In the genomic region with DNA sequence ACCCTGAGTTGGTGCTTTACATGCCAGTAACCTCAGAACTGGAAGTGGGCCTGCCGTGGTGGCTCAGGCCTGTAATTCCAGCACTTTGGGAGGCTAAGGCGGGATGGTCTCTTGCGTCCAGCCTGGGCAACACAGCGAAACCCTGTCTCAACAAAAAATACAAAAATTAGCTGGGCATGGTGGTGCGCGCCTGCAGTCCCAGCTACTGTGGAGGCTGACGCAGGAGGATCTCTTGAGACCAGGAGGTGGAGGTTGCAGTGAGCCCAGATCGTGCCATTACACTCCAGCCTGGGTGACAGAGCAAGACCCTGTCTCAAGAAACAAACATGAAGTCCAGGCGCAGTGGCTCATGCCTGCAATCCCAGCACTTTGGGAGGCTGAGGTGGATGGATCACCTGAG, we compare ENCODE assay signal across 1 cellular context.
TF ChIP-seq lines count a peak whose summit lies in the region.

No MANE protein-coding gene starts in this region.

TF ChIP-seq in HepG2, 621 proteins besides CTCF, POLR2A, EP300 and RAD21:
- TF ChIP-seq FOXC1 (CRISPR knock-in tag; IDR thresholded peaks at IDR 0.05; ENCODE audit: borderline replicate concordance): peak; percentile 63; the same call in 1 of the 2 replicates
- TF ChIP-seq, protein P1, sequence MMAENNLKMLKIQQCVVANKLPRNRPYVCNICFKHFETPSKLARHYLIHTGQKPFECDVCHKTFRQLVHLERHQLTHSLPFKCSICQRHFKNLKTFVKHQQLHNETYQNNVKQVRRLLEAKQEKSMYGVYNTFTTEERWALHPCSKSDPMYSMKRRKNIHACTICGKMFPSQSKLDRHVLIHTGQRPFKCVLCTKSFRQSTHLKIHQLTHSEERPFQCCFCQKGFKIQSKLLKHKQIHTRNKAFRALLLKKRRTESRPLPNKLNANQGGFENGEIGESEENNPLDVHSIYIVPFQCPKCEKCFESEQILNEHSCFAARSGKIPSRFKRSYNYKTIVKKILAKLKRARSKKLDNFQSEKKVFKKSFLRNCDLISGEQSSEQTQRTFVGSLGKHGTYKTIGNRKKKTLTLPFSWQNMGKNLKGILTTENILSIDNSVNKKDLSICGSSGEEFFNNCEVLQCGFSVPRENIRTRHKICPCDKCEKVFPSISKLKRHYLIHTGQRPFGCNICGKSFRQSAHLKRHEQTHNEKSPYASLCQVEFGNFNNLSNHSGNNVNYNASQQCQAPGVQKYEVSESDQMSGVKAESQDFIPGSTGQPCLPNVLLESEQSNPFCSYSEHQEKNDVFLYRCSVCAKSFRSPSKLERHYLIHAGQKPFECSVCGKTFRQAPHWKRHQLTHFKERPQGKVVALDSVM (CRISPR knock-in tag; IDR thresholded peaks at IDR 0.05): peak; percentile 73; the same call in 1 of the 2 replicates
